Comparison of ENCODE assay signal across 15 cellular contexts in the genomic region with DNA sequence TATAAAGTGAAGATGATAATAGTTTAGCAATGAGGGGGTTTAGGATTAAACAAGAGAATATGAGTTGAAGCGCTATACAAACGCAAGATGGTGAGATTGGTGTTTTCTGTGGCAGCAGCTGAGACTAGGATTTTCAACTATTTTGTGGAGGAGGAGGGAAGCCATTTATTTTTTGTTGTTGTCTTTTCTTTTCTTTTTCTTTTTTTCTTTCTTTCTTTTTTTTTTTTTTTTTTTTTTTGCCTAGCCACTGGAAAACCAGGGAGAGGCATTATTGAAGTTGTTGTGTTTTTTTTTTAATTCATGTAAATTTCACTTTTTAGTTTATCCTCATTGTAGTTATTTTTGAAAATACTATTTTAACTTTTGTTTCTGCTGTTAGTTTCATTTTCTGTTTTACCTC. TPM values are rescaled to one million over a fixed set of nuclear protein-coding genes. Genes with fewer than 3 reads are reported as not detected.
DNase-seq lines count a peak whose midpoint lies in the region; ATAC-seq and TF ChIP-seq lines count a peak whose summit lies in the region.
"Had no signal": no experiment of that assay in that cellular context is flagged by ENCODE, and none has a peak within 500 bp of the region (broad histone marks: within the 10 kb centered on the region; RNA-seq: fewer than 3 reads in every experiment).

No MANE protein-coding gene starts in this region.

- H3K4me3 Mint-ChIP-seq in activated CD4-positive, alpha-beta T cell treated with anti-CD3 and anti-CD28 coated beads, Interleukin-2, amount 10 ng/mL, durations not matched to agents 7 days and 5 days: peak overlapping the region; percentile 53
- peak overlapping the region in 1 of 3 experiments; percentile 6 for H3K4me3 Mint-ChIP-seq in nephron

- CTCF ChIA-PET in activated CD4-positive, alpha-beta T cell treated with anti-CD3 and anti-CD28 coated beads, Interleukin-2, amount 10 ng/mL, durations not matched to agents 7 days and 5 days (lab: Charles Lee): no interaction called here

- H3K27ac ChIP-seq in HUES48 (ENCODE audit: low read depth, low read length): peak overlapping the region; percentile 44
- H3K27ac ChIP-seq: dorsolateral prefrontal cortex, upper lobe of right lung had no signal

- H3K36me3 Mint-ChIP-seq in activated CD4-positive, alpha-beta T cell treated with anti-CD3 and anti-CD28 coated beads, Interleukin-2, amount 10 ng/mL, durations not matched to agents 7 days and 5 days (ENCODE audit: low read depth): peaks cover 11% of the 10 kb centered on the region
- no peaks in the 10 kb centered on the region for H3K36me3 Mint-ChIP-seq in activated naive CD4-positive, alpha-beta T cell treated with anti-CD3 and anti-CD28 coated beads, Interleukin-2, amount 50 U/mL, for 72 hours
- H3K36me3 Mint-ChIP-seq in nephron (ENCODE audit: low read depth): peaks cover 26% of the 10 kb centered on the region

- no peak for TF ChIP-seq CTCF in nephron (IDR thresholded peaks at IDR 0.05; ENCODE audit: unreplicated experiment in 3 of 3)

- no peaks in the 10 kb centered on the region for H3K27me3 ChIP-seq in HUES48 (ENCODE audit: control insufficient read depth, insufficient read depth, low read length)
- H3K27me3 ChIP-seq: dorsolateral prefrontal cortex, pancreas, upper lobe of right lung had no signal

- H3K36me3 ChIP-seq in HUES48 (ENCODE audit: control insufficient read depth, insufficient read depth, low read length): peaks cover 35% of the 10 kb centered on the region
- H3K36me3 ChIP-seq: upper lobe of right lung had no signal

- no peak overlapping the region for H3K4me3 ChIP-seq in HUES48 (ENCODE audit: low read depth, low read length)
- H3K4me3 ChIP-seq: pancreas, upper lobe of right lung had no signal

- no peak for ATAC-seq in activated naive CD4-positive, alpha-beta T cell treated with anti-CD3 and anti-CD28 coated beads, Interleukin-2, amount 50 U/mL, for 72 hours
- ATAC-seq: upper lobe of right lung had no signal

- peak overlapping the region; percentile 88 for H3K27ac Mint-ChIP-seq in activated CD4-positive, alpha-beta T cell treated with anti-CD3 and anti-CD28 coated beads, Interleukin-2, amount 10 ng/mL, durations not matched to agents 7 days and 5 days
- H3K27ac Mint-ChIP-seq in activated naive CD4-positive, alpha-beta T cell treated with anti-CD3 and anti-CD28 coated beads, Interleukin-2, amount 50 U/mL, for 72 hours: peak overlapping the region; percentile 3 to 30
- peak overlapping the region; percentile 27 to 91 (median 87) for H3K27ac Mint-ChIP-seq in nephron

- H3K9me3 Mint-ChIP-seq in activated CD4-positive, alpha-beta T cell treated with anti-CD3 and anti-CD28 coated beads, Interleukin-2, amount 10 ng/mL, durations not matched to agents 7 days and 5 days: no peaks in the 10 kb centered on the region
- no peaks in the 10 kb centered on the region for H3K9me3 Mint-ChIP-seq in activated naive CD4-positive, alpha-beta T cell treated with anti-CD3 and anti-CD28 coated beads, Interleukin-2, amount 50 U/mL, for 72 hours
- no peaks in the 10 kb centered on the region for H3K9me3 Mint-ChIP-seq in nephron

- H3K4me1 ChIP-seq in HUES48 (ENCODE audit: control insufficient read depth, insufficient read depth, low read length): peaks cover 19% of the 10 kb centered on the region

- no peak overlapping the region for H3K9ac ChIP-seq in HUES48 (ENCODE audit: low read depth, low read length)

- H3K4me1 Mint-ChIP-seq in activated CD4-positive, alpha-beta T cell treated with anti-CD3 and anti-CD28 coated beads, Interleukin-2, amount 10 ng/mL, durations not matched to agents 7 days and 5 days: peaks cover 26% of the 10 kb centered on the region
- peaks cover 38% of the 10 kb centered on the region for H3K4me1 Mint-ChIP-seq in nephron

- H3K9me3 ChIP-seq in HUES48 (ENCODE audit: control insufficient read depth, insufficient read depth, low read length): no peaks in the 10 kb centered on the region
- H3K9me3 ChIP-seq: pancreas, upper lobe of right lung had no signal

- H3K27me3 Mint-ChIP-seq in activated CD4-positive, alpha-beta T cell treated with anti-CD3 and anti-CD28 coated beads, Interleukin-2, amount 10 ng/mL, durations not matched to agents 7 days and 5 days: no peaks in the 10 kb centered on the region
- H3K27me3 Mint-ChIP-seq in nephron (ENCODE audit: low read depth): no peaks in the 10 kb centered on the region

- POLR2A ChIA-PET in activated CD4-positive, alpha-beta T cell treated with anti-CD3 and anti-CD28 coated beads, Interleukin-2, amount 10 ng/mL, durations not matched to agents 7 days and 5 days (lab: Charles Lee): no interaction called here

- DNase-seq in activated CD4-positive, alpha-beta T cell treated with anti-CD3 and anti-CD28 coated beads, Interleukin-2, amount 10 ng/mL, durations not matched to agents 7 days and 5 days: no peak
- DNase-seq in activated CD4-positive, alpha-beta T cell treated with anti-CD3 and anti-CD28 coated beads for 48 hours: no peak
- no peak for DNase-seq in activated naive CD4-positive, alpha-beta T cell treated with anti-CD3 and anti-CD28 coated beads, Interleukin-2, amount 50 U/mL, for 72 hours (ENCODE audit: low spot score in 2 of 2)
- DNase-seq in C1 segment of cervical spinal cord (lab: John Stamatoyannopoulos, UW) (no peak), RKO (ENCODE audit: low spot score) (no peak), activated gamma-delta T cell treated with Interleukin-2 at 50 U/mL for 16 hours (no peak)
- DNase-seq: activated CD4-positive, alpha-beta T cell treated with anti-CD3 and anti-CD28 coated beads for 4 hours; DMS79; dorsolateral prefrontal cortex; pancreas; stimulated activated CD4-positive, alpha-beta T cell treated with anti-CD3 and anti-CD28 coated beads, Interleukin-12 subunit alpha, Interleukin-12 subunit beta, amount 100 ng/mL, for 4 hours; SW 1271; upper lobe of right lung had no signal

RNA-seq across cellular contexts. Expression of a gene that starts 15.9 kb away (rescaled TPM):
- total RNA-seq in activated CD4-positive, alpha-beta T cell treated with anti-CD3 and anti-CD28 coated beads, Interleukin-2, amount 10 ng/mL, durations not matched to agents 7 days and 5 days: 1 to 10 TPM; 4.2 to 4.4 TPM
- total RNA-seq in activated naive CD4-positive, alpha-beta T cell treated with anti-CD3 and anti-CD28 coated beads, Interleukin-2, amount 50 U/mL, for 72 hours: 1 to 10 TPM; 5.6 to 6.9 TPM

RNA-seq across cellular contexts. Expression of a gene that starts 47.6 kb away (rescaled TPM):
- 10 to 100 TPM in 1 of 2 experiments, 1 to 10 TPM in 1; 7.4 to 10.6 TPM for total RNA-seq in activated CD4-positive, alpha-beta T cell treated with anti-CD3 and anti-CD28 coated beads, Interleukin-2, amount 10 ng/mL, durations not matched to agents 7 days and 5 days
- total RNA-seq in activated naive CD4-positive, alpha-beta T cell treated with anti-CD3 and anti-CD28 coated beads, Interleukin-2, amount 50 U/mL, for 72 hours: 10 to 100 TPM; 12.6 to 19.3 TPM

RNA-seq across cellular contexts. Expression of a gene that starts 55.9 kb away (rescaled TPM):
- not detected for total RNA-seq in activated CD4-positive, alpha-beta T cell treated with anti-CD3 and anti-CD28 coated beads, Interleukin-2, amount 10 ng/mL, durations not matched to agents 7 days and 5 days
- total RNA-seq in activated naive CD4-positive, alpha-beta T cell treated with anti-CD3 and anti-CD28 coated beads, Interleukin-2, amount 50 U/mL, for 72 hours: under 1 TPM in 1 of 2 donors, not detected in 1; 0.08 TPM

Comparison
In these comparisons a context has a peak if more than half of its experiments do, and no peak if none do; other contexts are left out.
1. H3K27ac Mint-ChIP-seq: peak in every context shown above with its lines; median percentile 88 in activated CD4-positive, alpha-beta T cell treated with anti-CD3 and anti-CD28 coated beads, Interleukin-2, amount 10 ng/mL, durations not matched to agents 7 days and 5 days; 87 in nephron; 16 in activated naive CD4-positive, alpha-beta T cell treated with anti-CD3 and anti-CD28 coated beads, Interleukin-2, amount 50 U/mL, for 72 hours.